ENCODE assay signal across 36 cellular contexts in genomic region chr5:150836064-150836463, GRCh38. TPM values are rescaled to one million over a fixed set of nuclear protein-coding genes. Genes with fewer than 3 reads are reported as not detected.
"Had no signal": no experiment of that assay in that cellular context is flagged by ENCODE, and none has a peak within 500 bp of the region (broad histone marks: within the 10 kb centered on the region; RNA-seq: fewer than 3 reads in every experiment).

No MANE protein-coding gene starts in this region.

- H3K4me1 ChIP-seq: ascending aorta had no signal

- H3K27me3 Mint-ChIP-seq: activated B cell treated with CpG ODN at 0.5 μM for 24 hours; activated naive CD4-positive, alpha-beta T cell treated with anti-CD3 and anti-CD28 coated beads, Interleukin-2, amount 50 U/mL, for 24 hours; activated naive CD8-positive, alpha-beta T cell; activated T-cell treated with anti-CD3 and anti-CD28 coated beads, Interleukin-2, amount 50 U/mL, for 24 hours had no signal

- ATAC-seq: activated CD8-positive, alpha-beta T cell treated with anti-CD3 and anti-CD28 coated beads for 36 hours; activated naive CD8-positive, alpha-beta T cell treated with anti-CD3 and anti-CD28 coated beads, Interleukin-2, amount 50 U/mL, for 24 hours; T-cell had no signal

- H3K27me3 ChIP-seq: ascending aorta, brain microvascular endothelial cell, cardiac muscle cell had no signal

- FAIRE-seq: bronchial epithelial cell, TTC549 had no signal

- H3K4me3 ChIP-seq: ascending aorta, cardiac muscle cell had no signal

- H3K36me3 ChIP-seq: ascending aorta, brain microvascular endothelial cell, cardiac muscle cell had no signal

- DNase-seq: activated B cell treated with CpG ODN at 0.5 μM for 24 hours; activated CD4-positive, alpha-beta memory T cell treated with anti-CD3 and anti-CD28 coated beads for 36 hours; activated CD4-positive, alpha-beta T cell treated with anti-CD3 and anti-CD28 coated beads for 4 hours; activated CD4-positive, alpha-beta T cell treated with anti-CD3 and anti-CD28 coated beads, Interleukin-2, amount 10 ng/mL, durations not matched to agents 24 days and 14 days; activated CD4-positive, alpha-beta T cell treated with anti-CD3 and anti-CD28 coated beads, Interleukin-2, amount 50 U/mL, for 1 hour; activated CD4-positive, alpha-beta T cell treated with anti-CD3 and anti-CD28 coated beads, Interleukin-2, amount 50 U/mL, for 4 hours; activated CD4-positive, CD25-positive, alpha-beta regulatory T cell treated with anti-CD3 and anti-CD28 coated beads, Interleukin-2, amount 50 U/mL, for 72 hours; activated CD8-positive, alpha-beta memory T cell treated with anti-CD3 and anti-CD28 coated beads, Interleukin-2, amount 50 U/mL, for 48 hours; activated CD8-positive, alpha-beta T cell treated with anti-CD3 and anti-CD28 coated beads for 36 hours; activated effector memory CD4-positive, alpha-beta T cell treated with Interleukin-2 at 50 U/mL for 16 hours; activated gamma-delta T cell; activated naive CD4-positive, alpha-beta T cell treated with anti-CD3 and anti-CD28 coated beads, Interleukin-2, amount 10 ng/mL, durations not matched to agents 7 days and 5 days; activated naive CD4-positive, alpha-beta T cell treated with Interleukin-2 at 50 U/mL for 16 hours; activated naive CD8-positive, alpha-beta T cell treated with anti-CD3 and anti-CD28 coated beads, Interleukin-2, amount 10 ng/mL, durations not matched to agents 7 days and 5 days; activated naive CD8-positive, alpha-beta T cell treated with anti-CD3 and anti-CD28 coated beads, Interleukin-2, amount 50 U/mL, for 24 hours; activated T-cell treated with anti-CD3 and anti-CD28 coated beads, Interleukin-2, amount 50 U/mL, for 24 hours; activated T-cell treated with anti-CD3 and anti-CD28 coated beads, Interleukin-2, amount 50 U/mL, for 48 hours; amygdala; anterior cingulate cortex; brain microvascular endothelial cell; caudate nucleus; cerebellar nuclear complex; T-cell; T-helper 2 cell; T-helper 9 cell had no signal

- H3K4me3 Mint-ChIP-seq: activated B cell treated with CpG ODN at 0.5 μM for 24 hours; activated CD4-positive, alpha-beta memory T cell treated with anti-CD3 and anti-CD28 coated beads for 36 hours; activated CD4-positive, alpha-beta T cell treated with anti-CD3 and anti-CD28 coated beads, Interleukin-2, amount 10 ng/mL, durations not matched to agents 24 days and 14 days; activated CD8-positive, alpha-beta T cell treated with anti-CD3 and anti-CD28 coated beads for 36 hours; activated naive CD4-positive, alpha-beta T cell treated with anti-CD3 and anti-CD28 coated beads, Interleukin-2, amount 10 ng/mL, durations not matched to agents 7 days and 5 days; activated naive CD4-positive, alpha-beta T cell treated with anti-CD3 and anti-CD28 coated beads, Interleukin-2, amount 50 U/mL, for 24 hours; activated naive CD8-positive, alpha-beta T cell; activated naive CD8-positive, alpha-beta T cell treated with anti-CD3 and anti-CD28 coated beads, Interleukin-2, amount 10 ng/mL, durations not matched to agents 7 days and 5 days; activated naive CD8-positive, alpha-beta T cell treated with anti-CD3 and anti-CD28 coated beads, Interleukin-2, amount 50 U/mL, for 24 hours; activated T-cell treated with anti-CD3 and anti-CD28 coated beads, Interleukin-2, amount 50 U/mL, for 24 hours; central memory CD8-positive, alpha-beta T cell; T-cell; T-helper 2 cell treated with Interferon-gamma antibody and Interleukin-4, amounts not matched to agents 5 μg/mL and 100 μg/mL, for 36 hours had no signal

- H3K36me3 Mint-ChIP-seq: activated naive CD4-positive, alpha-beta T cell treated with anti-CD3 and anti-CD28 coated beads, Interleukin-2, amount 10 ng/mL, durations not matched to agents 7 days and 5 days; activated naive CD8-positive, alpha-beta T cell; T-cell had no signal

- H3K27ac Mint-ChIP-seq: activated B cell treated with CpG ODN at 0.5 μM for 24 hours; activated CD4-positive, alpha-beta memory T cell treated with anti-CD3 and anti-CD28 coated beads for 36 hours; activated CD4-positive, alpha-beta T cell treated with anti-CD3 and anti-CD28 coated beads, Interleukin-2, amount 10 ng/mL, durations not matched to agents 24 days and 14 days; activated CD8-positive, alpha-beta T cell treated with anti-CD3 and anti-CD28 coated beads for 36 hours; activated naive CD4-positive, alpha-beta T cell treated with anti-CD3 and anti-CD28 coated beads, Interleukin-2, amount 10 ng/mL, durations not matched to agents 7 days and 5 days; activated naive CD4-positive, alpha-beta T cell treated with anti-CD3 and anti-CD28 coated beads, Interleukin-2, amount 50 U/mL, for 24 hours; activated naive CD8-positive, alpha-beta T cell; activated naive CD8-positive, alpha-beta T cell treated with anti-CD3 and anti-CD28 coated beads, Interleukin-2, amount 50 U/mL, for 24 hours; activated T-cell treated with anti-CD3 and anti-CD28 coated beads, Interleukin-2, amount 50 U/mL, for 24 hours; activated T-helper 2 cell treated with anti-CD3 and anti-CD28 coated beads, Interferon-gamma antibody, Interleukin-2, Interleukin-4, amounts not matched to agents 10 μg/mL and 5 μg/mL and 100 μg/mL, durations not matched to agents 14 hours and 24 hours and 36 hours; T-cell; T-helper 2 cell treated with Interferon-gamma antibody and Interleukin-4, amounts not matched to agents 5 μg/mL and 100 μg/mL, for 36 hours had no signal

- H3K4me1 Mint-ChIP-seq: activated B cell treated with CpG ODN at 0.5 μM for 24 hours; activated naive CD4-positive, alpha-beta T cell treated with anti-CD3 and anti-CD28 coated beads, Interleukin-2, amount 10 ng/mL, durations not matched to agents 7 days and 5 days; activated naive CD8-positive, alpha-beta T cell treated with anti-CD3 and anti-CD28 coated beads, Interleukin-2, amount 10 ng/mL, durations not matched to agents 7 days and 5 days; activated naive CD8-positive, alpha-beta T cell treated with anti-CD3 and anti-CD28 coated beads, Interleukin-2, amount 50 U/mL, for 24 hours; central memory CD8-positive, alpha-beta T cell; T-cell had no signal

- H3K27ac ChIP-seq: ascending aorta, brain microvascular endothelial cell, cardiac muscle cell, VCaP had no signal

RNA-seq across cellular contexts. Expression of gene IRGM, which starts 10.3 kb away (rescaled TPM):
- total RNA-seq: ascending aorta, bronchial epithelial cell, cardiac muscle cell had no signal
- polyA plus RNA-seq: adipose tissue, cardiac muscle cell had no signal
